In the genomic region with DNA sequence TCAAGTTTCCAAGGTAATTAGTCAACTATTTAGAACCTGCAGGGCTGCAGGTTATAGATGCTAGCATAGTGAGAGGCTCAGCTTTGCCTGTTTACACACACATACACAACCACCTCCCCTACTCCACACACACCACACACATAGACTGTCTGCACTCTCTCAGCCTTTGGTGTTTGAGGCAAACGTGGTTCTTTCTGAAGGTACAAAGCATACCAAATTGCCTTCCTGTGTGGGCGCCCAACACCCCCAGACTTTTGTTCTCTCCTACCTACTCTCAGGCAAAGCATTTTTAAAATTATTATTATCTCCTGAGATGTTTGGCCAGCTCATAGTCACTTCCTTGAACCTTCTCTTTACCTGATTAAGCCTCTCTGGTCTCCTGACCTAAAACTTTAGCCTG, we compare ENCODE assay signal across 1 cellular context.
TF ChIP-seq lines count a peak whose summit lies in the region.

No MANE protein-coding gene starts in this region.

TF ChIP-seq in WTC11, 78 proteins besides CTCF, POLR2A, EP300 and RAD21 (continued from another document):
- TF ChIP-seq, protein P1, sequence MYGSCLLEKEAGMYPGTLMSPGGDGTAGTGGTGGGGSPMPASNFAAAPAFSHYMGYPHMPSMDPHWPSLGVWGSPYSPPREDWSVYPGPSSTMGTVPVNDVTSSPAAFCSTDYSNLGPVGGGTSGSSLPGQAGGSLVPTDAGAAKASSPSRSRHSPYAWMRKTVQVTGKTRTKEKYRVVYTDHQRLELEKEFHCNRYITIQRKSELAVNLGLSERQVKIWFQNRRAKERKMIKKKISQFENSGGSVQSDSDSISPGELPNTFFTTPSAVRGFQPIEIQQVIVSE (CRISPR knock-in tag; IDR thresholded peaks at IDR 0.05; ENCODE audit: borderline replicate concordance), result no peak
- TF ChIP-seq ZBTB21 (CRISPR knock-in tag; IDR thresholded peaks at IDR 0.05; ENCODE audit: borderline replicate concordance) (no peak), ZNF416 (CRISPR knock-in tag; IDR thresholded peaks at IDR 0.05) (no peak), FOXK1 (CRISPR knock-in tag; IDR thresholded peaks at IDR 0.05) (no peak), ZNF671 (CRISPR knock-in tag; IDR thresholded peaks at IDR 0.05) (no peak)
- TF ChIP-seq, protein P2, sequence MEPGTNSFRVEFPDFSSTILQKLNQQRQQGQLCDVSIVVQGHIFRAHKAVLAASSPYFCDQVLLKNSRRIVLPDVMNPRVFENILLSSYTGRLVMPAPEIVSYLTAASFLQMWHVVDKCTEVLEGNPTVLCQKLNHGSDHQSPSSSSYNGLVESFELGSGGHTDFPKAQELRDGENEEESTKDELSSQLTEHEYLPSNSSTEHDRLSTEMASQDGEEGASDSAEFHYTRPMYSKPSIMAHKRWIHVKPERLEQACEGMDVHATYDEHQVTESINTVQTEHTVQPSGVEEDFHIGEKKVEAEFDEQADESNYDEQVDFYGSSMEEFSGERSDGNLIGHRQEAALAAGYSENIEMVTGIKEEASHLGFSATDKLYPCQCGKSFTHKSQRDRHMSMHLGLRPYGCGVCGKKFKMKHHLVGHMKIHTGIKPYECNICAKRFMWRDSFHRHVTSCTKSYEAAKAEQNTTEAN (CRISPR knock-in tag; IDR thresholded peaks at IDR 0.05), result no peak
